In the genomic region with DNA sequence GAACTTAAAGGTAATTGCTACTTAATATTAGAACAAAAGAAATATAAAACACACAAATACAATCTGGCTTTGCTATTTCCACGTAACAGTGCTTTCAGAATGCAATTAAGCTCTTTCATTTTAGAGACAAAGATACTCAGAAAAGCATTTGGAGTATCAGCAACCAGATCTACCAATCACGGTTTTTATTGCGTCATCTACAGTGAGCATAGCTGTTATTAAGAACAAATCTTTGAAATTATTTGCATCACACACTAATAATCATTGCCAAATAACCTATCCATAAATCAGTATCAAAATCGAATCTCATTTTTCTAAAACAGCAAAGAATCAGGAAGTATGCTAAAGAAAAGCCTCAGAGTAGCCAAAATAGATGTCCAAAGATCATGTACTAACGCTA, we compare ENCODE assay signal across 3 cellular contexts.
TF ChIP-seq lines count a peak whose summit lies in the region.

No MANE protein-coding gene starts in this region.

TF ChIP-seq in HepG2, 621 proteins besides CTCF, POLR2A, EP300 and RAD21:
- TF ChIP-seq, protein P1, sequence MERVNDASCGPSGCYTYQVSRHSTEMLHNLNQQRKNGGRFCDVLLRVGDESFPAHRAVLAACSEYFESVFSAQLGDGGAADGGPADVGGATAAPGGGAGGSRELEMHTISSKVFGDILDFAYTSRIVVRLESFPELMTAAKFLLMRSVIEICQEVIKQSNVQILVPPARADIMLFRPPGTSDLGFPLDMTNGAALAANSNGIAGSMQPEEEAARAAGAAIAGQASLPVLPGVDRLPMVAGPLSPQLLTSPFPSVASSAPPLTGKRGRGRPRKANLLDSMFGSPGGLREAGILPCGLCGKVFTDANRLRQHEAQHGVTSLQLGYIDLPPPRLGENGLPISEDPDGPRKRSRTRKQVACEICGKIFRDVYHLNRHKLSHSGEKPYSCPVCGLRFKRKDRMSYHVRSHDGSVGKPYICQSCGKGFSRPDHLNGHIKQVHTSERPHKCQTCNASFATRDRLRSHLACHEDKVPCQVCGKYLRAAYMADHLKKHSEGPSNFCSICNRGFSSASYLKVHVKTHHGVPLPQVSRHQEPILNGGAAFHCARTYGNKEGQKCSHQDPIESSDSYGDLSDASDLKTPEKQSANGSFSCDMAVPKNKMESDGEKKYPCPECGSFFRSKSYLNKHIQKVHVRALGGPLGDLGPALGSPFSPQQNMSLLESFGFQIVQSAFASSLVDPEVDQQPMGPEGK (CRISPR knock-in tag; IDR thresholded peaks at IDR 0.05) = no peak
- TF ChIP-seq DMAP1 (CRISPR knock-in tag; IDR thresholded peaks at IDR 0.05) = no peak
- TF ChIP-seq CEBPB (IDR thresholded peaks at IDR 0.05; ENCODE audit: borderline replicate concordance, low read depth, low read length) = peak; percentile 72

TF ChIP-seq in IMR-90, 13 proteins besides CTCF, POLR2A, EP300 and RAD21:
- TF ChIP-seq CEBPB (IDR thresholded peaks at IDR 0.05; ENCODE audit: low read depth, low read length) (peak; percentile 80), CHD1 (IDR thresholded peaks at IDR 0.05; ENCODE audit: low read depth, low read length) (no peak)

TF ChIP-seq in H1, 55 proteins besides CTCF, POLR2A, EP300 and RAD21:
- TF ChIP-seq NANOG (IDR thresholded peaks at IDR 0.05; ENCODE audit: insufficient read depth, low read depth, low read length, poor library complexity, severe bottlenecking) = no peak
- no peak for TF ChIP-seq TEAD4 (IDR thresholded peaks at IDR 0.05; ENCODE audit: low read depth, low read length)
- peak; percentile 24; the same call in 1 of the 2 replicates for TF ChIP-seq CEBPB (IDR thresholded peaks at IDR 0.05; ENCODE audit: low read depth, low read length)
